ENCODE assay signal across 12 cellular contexts in genomic region chr11:2302280-2302843, GRCh38. TPM values are rescaled to one million over a fixed set of nuclear protein-coding genes. Genes with fewer than 3 reads are reported as not detected.
DNase-seq lines count a peak whose midpoint lies in the region; ATAC-seq, FAIRE-seq and TF ChIP-seq lines count a peak whose summit lies in the region.
"Had no signal": no experiment of that assay in that cellular context is flagged by ENCODE, and none has a peak within 500 bp of the region (broad histone marks: within the 10 kb centered on the region; RNA-seq: fewer than 3 reads in every experiment).

No MANE protein-coding gene starts in this region.

- DNase-seq in activated T-cell treated with anti-CD3 and anti-CD28 coated beads, Interleukin-2, amount 50 U/mL, for 4 hours: no peak
- DNase-seq in activated T-cell treated with anti-CD3 and anti-CD28 coated beads for 4 hours (no peak), kidney (peak; percentile 70), transverse colon (no peak), left lobe of liver (ENCODE audit: low spot score) (no peak), GM20000 (ENCODE audit: low spot score) (no peak)
- DNase-seq in activated CD8-positive, alpha-beta memory T cell treated with anti-CD3 and anti-CD28 coated beads, Interleukin-2, amount 10 ng/mL, durations not matched to agents 7 days and 5 days: peak; percentile 63
- DNase-seq: cortex of kidney, NCI-H345 had no signal

- ATAC-seq in activated T-cell treated with anti-CD3 and anti-CD28 coated beads, Interleukin-2, amount 50 U/mL, for 4 hours: peak; percentile 31 to 36
- peak; percentile 34 for ATAC-seq in activated CD8-positive, alpha-beta memory T cell treated with anti-CD3 and anti-CD28 coated beads, Interleukin-2, amount 10 ng/mL, durations not matched to agents 7 days and 5 days
- no peak for ATAC-seq in HG03108 (IDR thresholded peaks at IDR 0.05; ENCODE audit: unreplicated experiment)
- no peak for ATAC-seq in left lobe of liver

- peaks cover 1% of the 10 kb centered on the region for H3K36me3 Mint-ChIP-seq in activated T-cell treated with anti-CD3 and anti-CD28 coated beads, Interleukin-2, amount 50 U/mL, for 4 hours (ENCODE audit: insufficient read depth)
- H3K36me3 Mint-ChIP-seq in activated CD8-positive, alpha-beta memory T cell treated with anti-CD3 and anti-CD28 coated beads, Interleukin-2, amount 10 ng/mL, durations not matched to agents 7 days and 5 days: peaks cover 5% of the 10 kb centered on the region

- H3K9me3 ChIP-seq in kidney (ENCODE audit: control insufficient read depth in 1 of 2, low read length in 2 of 2) (no peaks in the 10 kb centered on the region), transverse colon (no peaks in the 10 kb centered on the region)

- in situ Hi-C loops in transverse colon (cut with MboI; ENCODE audit: low pct_ligation_motif_present in 1 of 4, low pct_unique_long_range_greater_than_20kb in 1 of 4, low sequenced_read_pairs in 3 of 4): loop anchor here in 1 of 4 donors (25.0 kb wide), 1 partner anchor 585 kb away; the partner anchor contains the start of gene CDKN1C

- 43% methylated on average over 7 of the region's 15 CpGs; no CpG with 5 or more reads in 1 of the 2 donors for WGBS in transverse colon (ENCODE audit: low coverage in 1 of 2), 2 donors

- H3K36me3 ChIP-seq in kidney (ENCODE audit: control insufficient read depth in 1 of 2, insufficient read depth in 2 of 2, low read length in 2 of 2) (no peaks in the 10 kb centered on the region), transverse colon (no peaks in the 10 kb centered on the region)

- TF ChIP-seq EP300 in transverse colon (IDR thresholded peaks at IDR 0.05; ENCODE audit: low read depth): no peak

- peaks cover 6 to 15% of the 10 kb centered on the region in 2 donors for H3K4me1 ChIP-seq in kidney (ENCODE audit: control insufficient read depth in 1 of 2, insufficient read depth in 1 of 2, low read depth in 1 of 2, low read length in 2 of 2)
- H3K4me1 ChIP-seq in transverse colon: peaks cover 14 to 50% (median 28%) of the 10 kb centered on the region in 4 donors

- peak overlapping the region; percentile 92 for H3K27ac Mint-ChIP-seq in activated CD8-positive, alpha-beta memory T cell treated with anti-CD3 and anti-CD28 coated beads, Interleukin-2, amount 10 ng/mL, durations not matched to agents 7 days and 5 days

- H3K27me3 Mint-ChIP-seq in activated T-cell treated with anti-CD3 and anti-CD28 coated beads, Interleukin-2, amount 50 U/mL, for 4 hours (ENCODE audit: low read depth): no peaks in the 10 kb centered on the region
- no peaks in the 10 kb centered on the region for H3K27me3 Mint-ChIP-seq in activated CD8-positive, alpha-beta memory T cell treated with anti-CD3 and anti-CD28 coated beads, Interleukin-2, amount 10 ng/mL, durations not matched to agents 7 days and 5 days

- TF ChIP-seq POLR2A in transverse colon (IDR thresholded peaks at IDR 0.05): no peak

- no peak overlapping the region for H3K9ac ChIP-seq in kidney (ENCODE audit: low read length in 2 of 2)

- TF ChIP-seq CTCF in kidney (IDR thresholded peaks at IDR 0.05; ENCODE audit: borderline replicate concordance, extremely low read depth, insufficient read depth) (no peak), transverse colon (IDR thresholded peaks at IDR 0.05) (no peak), GM20000 (IDR thresholded peaks at IDR 0.05; ENCODE audit: extremely low read depth, missing control alignments) (no peak)

- no peaks in the 10 kb centered on the region for H3K9me3 Mint-ChIP-seq in activated T-cell treated with anti-CD3 and anti-CD28 coated beads, Interleukin-2, amount 50 U/mL, for 4 hours
- no peaks in the 10 kb centered on the region for H3K9me3 Mint-ChIP-seq in activated CD8-positive, alpha-beta memory T cell treated with anti-CD3 and anti-CD28 coated beads, Interleukin-2, amount 10 ng/mL, durations not matched to agents 7 days and 5 days (ENCODE audit: low read depth)

- no peak for FAIRE-seq in kidney (lab: Jason Lieb, UNC)

- H3K27ac ChIP-seq in kidney (ENCODE audit: low read depth in 2 of 2, low read length in 2 of 2): no peak overlapping the region
- H3K27ac ChIP-seq in transverse colon: peak overlapping the region; percentile 40 to 94 (median 66)
- H3K27ac ChIP-seq: VCaP had no signal

- peaks cover 68% of the 10 kb centered on the region for H3K4me1 Mint-ChIP-seq in activated T-cell treated with anti-CD3 and anti-CD28 coated beads, Interleukin-2, amount 50 U/mL, for 4 hours (ENCODE audit: low read depth)
- H3K4me1 Mint-ChIP-seq in activated CD8-positive, alpha-beta memory T cell treated with anti-CD3 and anti-CD28 coated beads, Interleukin-2, amount 10 ng/mL, durations not matched to agents 7 days and 5 days: peaks cover 53% of the 10 kb centered on the region

- H3K27me3 ChIP-seq in transverse colon: no peaks in the 10 kb centered on the region

- peak overlapping the region; percentile 87 for H3K4me3 Mint-ChIP-seq in activated T-cell treated with anti-CD3 and anti-CD28 coated beads, Interleukin-2, amount 50 U/mL, for 4 hours
- H3K4me3 Mint-ChIP-seq in activated CD8-positive, alpha-beta memory T cell treated with anti-CD3 and anti-CD28 coated beads, Interleukin-2, amount 10 ng/mL, durations not matched to agents 7 days and 5 days: peak overlapping the region; percentile 94

- intact Hi-C loops in kidney (cut with DNase I) (loop anchor here (5.0 kb wide), 1 partner anchor 115 kb away; no protein-coding TSS in a partner anchor), transverse colon (cut with DNase I; ENCODE audit: low total_unique reads) (no loop called here)

- CTCF ChIA-PET in activated CD8-positive, alpha-beta memory T cell treated with anti-CD3 and anti-CD28 coated beads, Interleukin-2, amount 10 ng/mL, durations not matched to agents 7 days and 5 days (lab: Charles Lee): interaction anchor here (0.7 to 10.3 kb wide), 14 partner anchors 9 to 590 kb away, joined by 3 to 432 read pairs (median 7); partner anchors contain the start of genes CD81, LSP1 and TSSC4

- no peak overlapping the region for H3K4me3 ChIP-seq in kidney (ENCODE audit: low read length in 2 of 2)
- peak overlapping the region in 2 of 4 donors; percentile 1 to 5 for H3K4me3 ChIP-seq in transverse colon

RNA-seq across cellular contexts. Expression of gene TSPAN32, which starts 0.5 kb away (rescaled TPM):
- total RNA-seq in activated T-cell treated with anti-CD3 and anti-CD28 coated beads, Interleukin-2, amount 50 U/mL, for 4 hours: 1 to 10 TPM; 2.9 to 4.6 (median 4.3) TPM
- total RNA-seq in activated CD8-positive, alpha-beta memory T cell treated with anti-CD3 and anti-CD28 coated beads, Interleukin-2, amount 10 ng/mL, durations not matched to agents 7 days and 5 days: 10 to 100 TPM; 20.5 to 41.4 TPM
- total RNA-seq in kidney (6.1 TPM), transverse colon (under 1 TPM in 2 of 4 donors, not detected in 2; 0.16 to 0.96 TPM), left lobe of liver (0.35 TPM)
- polyA plus RNA-seq in kidney (ENCODE audit: insufficient read depth, low read depth, low replicate concordance): 0.75 TPM

RNA-seq across cellular contexts. Expression of gene C11orf21, which starts 0.6 kb away (rescaled TPM):
- 1 to 10 TPM; 1.3 to 2.9 (median 1.8) TPM for total RNA-seq in activated T-cell treated with anti-CD3 and anti-CD28 coated beads, Interleukin-2, amount 50 U/mL, for 4 hours
- total RNA-seq in activated CD8-positive, alpha-beta memory T cell treated with anti-CD3 and anti-CD28 coated beads, Interleukin-2, amount 10 ng/mL, durations not matched to agents 7 days and 5 days: 10 to 100 TPM; 28.3 to 49.2 TPM
- total RNA-seq in kidney (4.9 TPM), transverse colon (under 1 TPM in 1 of 4 donors, not detected in 3; 0.27 TPM), left lobe of liver (0.35 TPM)
- polyA plus RNA-seq in kidney (ENCODE audit: insufficient read depth, low read depth, low replicate concordance): 0.17 TPM
- total RNA-seq: kidney epithelial cell had no signal

RNA-seq across cellular contexts. Expression of gene ASCL2, which starts 32.0 kb away (rescaled TPM):
- 1 to 10 TPM; 1.2 to 2.4 (median 1.7) TPM for total RNA-seq in activated T-cell treated with anti-CD3 and anti-CD28 coated beads, Interleukin-2, amount 50 U/mL, for 4 hours
- total RNA-seq in activated CD8-positive, alpha-beta memory T cell treated with anti-CD3 and anti-CD28 coated beads, Interleukin-2, amount 10 ng/mL, durations not matched to agents 7 days and 5 days: under 1 TPM; 0.12 to 0.15 TPM
- total RNA-seq in kidney: 5.0 TPM
- 1.2 TPM for polyA plus RNA-seq in kidney (ENCODE audit: insufficient read depth, low read depth, low replicate concordance)
- 10 to 100 TPM in 1 of 4 donors, 1 to 10 TPM in 2, not detected in 1; 2.3 to 14.7 (median 3.0) TPM for total RNA-seq in transverse colon
- total RNA-seq in left lobe of liver: 0.83 TPM
- total RNA-seq: kidney epithelial cell had no signal

Comparison
In these comparisons a context has a peak if more than half of its experiments do, and no peak if none do; other contexts are left out.
1. ATAC-seq: peak in activated T-cell treated with anti-CD3 and anti-CD28 coated beads, Interleukin-2, amount 50 U/mL, for 4 hours (2 of 2) and activated CD8-positive, alpha-beta memory T cell treated with anti-CD3 and anti-CD28 coated beads, Interleukin-2, amount 10 ng/mL, durations not matched to agents 7 days and 5 days (single experiment); none in HG03108 (single experiment) and left lobe of liver (single experiment).
2. DNase-seq: peak in activated CD8-positive, alpha-beta memory T cell treated with anti-CD3 and anti-CD28 coated beads, Interleukin-2, amount 10 ng/mL, durations not matched to agents 7 days and 5 days (single experiment) and kidney (single experiment); none in activated T-cell treated with anti-CD3 and anti-CD28 coated beads, Interleukin-2, amount 50 U/mL, for 4 hours (single experiment), activated T-cell treated with anti-CD3 and anti-CD28 coated beads for 4 hours (single experiment), transverse colon (single experiment), left lobe of liver (single experiment) and GM20000 (single experiment).
3. H3K27ac ChIP-seq: peak in transverse colon (4 of 4); none in kidney (0 of 2).